ENCODE assay signal across 8 cellular contexts in genomic region chr10:11539191-11539868, GRCh38.
DNase-seq lines count a peak whose midpoint lies in the region; ATAC-seq, FAIRE-seq and TF ChIP-seq lines count a peak whose summit lies in the region.
"Had no signal": no experiment of that assay in that cellular context is flagged by ENCODE, and none has a peak within 500 bp of the region (broad histone marks: within the 10 kb centered on the region; RNA-seq: fewer than 3 reads in every experiment).

No MANE protein-coding gene starts in this region.

- BruUV-seq in GM12878 (replicated peaks; lab: Mats Ljungman, UMichigan) = no TSS peak

- H3K18ac ChIP-seq in mesendoderm (ENCODE audit: low read length) = no peak overlapping the region

- no peak overlapping the region for H2AK5ac ChIP-seq in mesendoderm (ENCODE audit: low read length)

- RAD21 ChIA-PET in GM12878 (lab: Charles Lee; ENCODE audit: unreplicated experiment) = interaction anchor here (1.2 to 1.4 kb wide), 2 partner anchors 9 to 15 kb away, joined by 3 to 6 read pairs; no protein-coding TSS in a partner anchor

- H3K4me1 Mint-ChIP-seq in HFFc6 (ENCODE audit: low read depth) = peaks cover 17% of the 10 kb centered on the region

- SMC1A ChIA-PET in GM12878 (lab: Charles Lee; ENCODE audit: uncharacterized antibody, unreplicated experiment) = interaction anchor here (1.5 to 2.6 kb wide), 2 partner anchors 10 to 14 kb away, joined by 3 to 11 read pairs; no protein-coding TSS in a partner anchor

- no peak overlapping the region for H3K4me3 Mint-ChIP-seq in HFFc6

- FAIRE-seq in GM12878 (lab: Jason Lieb, UNC) = no peak

- H3K9ac ChIP-seq in GM12878 (ENCODE audit: control insufficient read depth, insufficient read depth, low read length) = no peak overlapping the region
- no peak overlapping the region for H3K9ac ChIP-seq in mesendoderm (ENCODE audit: low read length)

- H3K27ac Mint-ChIP-seq in HFFc6 = peak overlapping the region; percentile 8; the same call in 1 of the 2 replicates

- no peaks in the 10 kb centered on the region for H4K20me1 ChIP-seq in GM12878 (ENCODE audit: control insufficient read depth, insufficient read depth)

- intact Hi-C loops in GM12878 (cut with micrococcal nuclease; ENCODE audit: unreplicated experiment) = no loop called here

- H3K36me3 ChIP-seq in GM12878 (ENCODE audit: control insufficient read depth in 2 of 2, insufficient read depth in 2 of 2, low read length in 1 of 2) = no peaks in the 10 kb centered on the region
- no peaks in the 10 kb centered on the region for H3K36me3 ChIP-seq in mesendoderm (ENCODE audit: control insufficient read depth, insufficient read depth, low read length)

- no peak overlapping the region for H3K4ac ChIP-seq in mesendoderm (ENCODE audit: low read depth, low read length)

- H3K4me1 ChIP-seq in GM12878 (ENCODE audit: control insufficient read depth, insufficient read depth, low read length) = peaks cover 26% of the 10 kb centered on the region
- H3K4me1 ChIP-seq in mesendoderm (ENCODE audit: control insufficient read depth, low read depth, low read length) = no peaks in the 10 kb centered on the region

- WGBS in GM12878 (ENCODE audit: insufficient coverage, insufficient replicate concordance, low lambda C conversion rate, missing lambda C conversion rate) = 79% methylated on average over 2 of the region's 2 CpGs
- no CpG with 5 or more reads among the region's 2 CpGs for WGBS in mesendoderm (ENCODE audit: extremely low coverage, insufficient coverage, low lambda C conversion rate)

- H3K23ac ChIP-seq in mesendoderm (ENCODE audit: low read length) = no peak overlapping the region

- TF ChIP-seq POLR2A in GM12878 (IDR thresholded peaks at IDR 0.05; ENCODE audit: low read depth, low read length) = no peak

- CTCF ChIA-PET in GM12878 (lab: Yijun Ruan, JAX) = interaction anchor here (1.8 kb wide), 1 partner anchor 9 kb away, joined by 5 read pairs; no protein-coding TSS in a partner anchor

- peaks cover 17% of the 10 kb centered on the region for H3K79me1 ChIP-seq in mesendoderm (ENCODE audit: low read length)

- no peaks in the 10 kb centered on the region; the same call in 1 of the 2 replicates for H3K27me3 Mint-ChIP-seq in HFFc6 (ENCODE audit: insufficient read depth)

- no peak overlapping the region for H2AFZ ChIP-seq in GM12878 (ENCODE audit: control insufficient read depth, low read depth, low read length)

- H3K56ac ChIP-seq in mesendoderm (ENCODE audit: low read length) = no peak overlapping the region

- ATAC-seq in GM12878 (peak; percentile 33), GM21367 (IDR thresholded peaks at IDR 0.05; ENCODE audit: unreplicated experiment) (no peak), HG03280 (IDR thresholded peaks at IDR 0.05; ENCODE audit: unreplicated experiment) (no peak)

- H3K27me3 ChIP-seq in GM12878 (replicated peaks in 1 of 2; ENCODE audit: control insufficient read depth in 2 of 2, insufficient read depth in 2 of 2, low read length in 1 of 2) (no peaks in the 10 kb centered on the region), mesendoderm (ENCODE audit: insufficient read depth, low read length, poor library complexity) (no peaks in the 10 kb centered on the region)
- H3K27me3 ChIP-seq: dorsolateral prefrontal cortex had no signal

- H2BK15ac ChIP-seq in mesendoderm (replicated peaks; ENCODE audit: low read depth) = no peak overlapping the region

- no peak overlapping the region for H4K5ac ChIP-seq in mesendoderm (ENCODE audit: low read length)

- TF ChIP-seq CTCF in HFFc6 (IDR thresholded peaks at IDR 0.05) (no peak), GM12878 (IDR thresholded peaks at IDR 0.05 in 2 of 3, conservative IDR thresholded peaks at IDR 0.05 in 1 of 3; ENCODE audit: control insufficient read depth in 2 of 3, extremely low read depth in 1 of 3, insufficient read depth in 1 of 3, low read depth in 3 of 3, low read length in 3 of 3) (no peak)

- H2BK5ac ChIP-seq in mesendoderm (ENCODE audit: low read length) = no peak overlapping the region

- H3K4me2 ChIP-seq in GM12878 (ENCODE audit: control insufficient read depth, insufficient read depth) (no peak overlapping the region), mesendoderm (ENCODE audit: low read length) (no peak overlapping the region)

- no peak for TF ChIP-seq RAD21 in GM12878 (IDR thresholded peaks at IDR 0.05; ENCODE audit: insufficient read depth, low read depth, low read length)

- no peaks in the 10 kb centered on the region for H3K36me3 Mint-ChIP-seq in HFFc6 (ENCODE audit: low read depth)

- DNase-seq in Daoy (ENCODE audit: low read depth) = peak; percentile 19
- DNase-seq in HFFc6 = peak; percentile 18
- no peak for DNase-seq in GM12878 (ENCODE audit: low read depth, low spot score)
- DNase-seq in mesendoderm = peak; percentile 23
- DNase-seq in GF-D8 (lab: John Stamatoyannopoulos, UW) = no peak
- DNase-seq: dorsolateral prefrontal cortex had no signal

- H3K79me2 ChIP-seq in GM12878 (ENCODE audit: control insufficient read depth, insufficient read depth, low read length) = peaks cover 52% of the 10 kb centered on the region
- peaks cover 8% of the 10 kb centered on the region for H3K79me2 ChIP-seq in mesendoderm (ENCODE audit: control insufficient read depth, insufficient read depth, low read length)

- TF ChIP-seq EP300 in GM12878 (IDR thresholded peaks at IDR 0.05; ENCODE audit: borderline replicate concordance in 1 of 2, control insufficient read depth in 1 of 2, low read depth in 2 of 2, low read length in 2 of 2) = no peak

- no peak overlapping the region for H3K27ac ChIP-seq in GM12878 (ENCODE audit: control insufficient read depth, insufficient read depth)
- no peak overlapping the region for H3K27ac ChIP-seq in mesendoderm (ENCODE audit: low read depth, low read length)
- H3K27ac ChIP-seq: dorsolateral prefrontal cortex had no signal

- H3K9me3 ChIP-seq in GM12878 (replicated peaks; ENCODE audit: control insufficient read depth, insufficient read depth, low read length) = no peaks in the 10 kb centered on the region

- H2BK120ac ChIP-seq in mesendoderm (ENCODE audit: low read depth, low read length) = no peak overlapping the region

- H3K4me3 ChIP-seq in GM12878 (no peak overlapping the region), mesendoderm (ENCODE audit: low read length) (no peak overlapping the region)
- H3K4me3 ChIP-seq: dorsolateral prefrontal cortex had no signal

- no peak overlapping the region for H4K8ac ChIP-seq in mesendoderm (ENCODE audit: low read depth, low read length)

- POLR2A ChIA-PET in GM12878 (lab: Charles Lee) = no interaction called here

- in situ Hi-C loops in GM12878 (cut with MboI) = no loop called here

- H3K9me3 Mint-ChIP-seq in HFFc6 = no peaks in the 10 kb centered on the region

TF ChIP-seq in GM12878, 131 proteins besides CTCF, POLR2A, EP300 and RAD21:
- no peak for TF ChIP-seq YBX1 (IDR thresholded peaks at IDR 0.05)
- no peak for TF ChIP-seq USF2 (IDR thresholded peaks at IDR 0.05; ENCODE audit: borderline replicate concordance, low read depth, low read length)
- TF ChIP-seq, protein P1, sequence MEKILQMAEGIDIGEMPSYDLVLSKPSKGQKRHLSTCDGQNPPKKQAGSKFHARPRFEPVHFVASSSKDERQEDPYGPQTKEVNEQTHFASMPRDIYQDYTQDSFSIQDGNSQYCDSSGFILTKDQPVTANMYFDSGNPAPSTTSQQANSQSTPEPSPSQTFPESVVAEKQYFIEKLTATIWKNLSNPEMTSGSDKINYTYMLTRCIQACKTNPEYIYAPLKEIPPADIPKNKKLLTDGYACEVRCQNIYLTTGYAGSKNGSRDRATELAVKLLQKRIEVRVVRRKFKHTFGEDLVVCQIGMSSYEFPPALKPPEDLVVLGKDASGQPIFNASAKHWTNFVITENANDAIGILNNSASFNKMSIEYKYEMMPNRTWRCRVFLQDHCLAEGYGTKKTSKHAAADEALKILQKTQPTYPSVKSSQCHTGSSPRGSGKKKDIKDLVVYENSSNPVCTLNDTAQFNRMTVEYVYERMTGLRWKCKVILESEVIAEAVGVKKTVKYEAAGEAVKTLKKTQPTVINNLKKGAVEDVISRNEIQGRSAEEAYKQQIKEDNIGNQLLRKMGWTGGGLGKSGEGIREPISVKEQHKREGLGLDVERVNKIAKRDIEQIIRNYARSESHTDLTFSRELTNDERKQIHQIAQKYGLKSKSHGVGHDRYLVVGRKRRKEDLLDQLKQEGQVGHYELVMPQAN (conservative IDR thresholded peaks at IDR 0.05) = no peak
- no peak for TF ChIP-seq EED (IDR thresholded peaks at IDR 0.05; ENCODE audit: low read depth)
- no peak for TF ChIP-seq ZNF622 (IDR thresholded peaks at IDR 0.05)
- TF ChIP-seq DPF2 (IDR thresholded peaks at IDR 0.05) = no peak
- 0 out of 2 replicates have a peak, but pooled peaks have one; percentile 15 for TF ChIP-seq NFIC (IDR thresholded peaks at IDR 0.05; ENCODE audit: low read depth, low read length)
- no peak for TF ChIP-seq POLR2AphosphoS2 (IDR thresholded peaks at IDR 0.05; ENCODE audit: low read depth, low read length)

Comparison
In these comparisons a context has a peak if more than half of its experiments do, and no peak if none do; other contexts are left out.
1. DNase-seq: peak in Daoy (single experiment), HFFc6 (single experiment) and mesendoderm (single experiment); none in GM12878 (single experiment) and GF-D8 (single experiment).